Comparison of ENCODE assay signal across 24 cellular contexts in genomic region chr16:80462902-80463301, GRCh38.
DNase-seq lines count a peak whose midpoint lies in the region; ATAC-seq, FAIRE-seq and TF ChIP-seq lines count a peak whose summit lies in the region.
"Had no signal": no experiment of that assay in that cellular context is flagged by ENCODE, and none has a peak within 500 bp of the region (broad histone marks: within the 10 kb centered on the region; RNA-seq: fewer than 3 reads in every experiment).

No MANE protein-coding gene starts in this region.

- CTCF ChIA-PET in HepG2 (lab: Yijun Ruan, JAX; ENCODE audit: low intra/inter-chr PET ratio, low total read pairs): no interaction called here

- H3K4me1 ChIP-seq in HepG2 (ENCODE audit: insufficient read depth, low read length): peaks cover 38% of the 10 kb centered on the region
- no peaks in the 10 kb centered on the region for H3K4me1 ChIP-seq in lower lobe of right lung
- H3K4me1 ChIP-seq: BE2C had no signal

- H3K9me3 ChIP-seq in HepG2 (ENCODE audit: low read length): no peaks in the 10 kb centered on the region
- no peaks in the 10 kb centered on the region for H3K9me3 ChIP-seq in lower lobe of right lung
- H3K9me3 ChIP-seq: BE2C had no signal

- TF ChIP-seq CTCF in HepG2 (CRISPR knock-in tag; IDR thresholded peaks at IDR 0.05): no peak
- TF ChIP-seq CTCF in progenitor cell of endocrine pancreas (IDR thresholded peaks at IDR 0.05; ENCODE audit: unreplicated experiment): no peak
- no peak for TF ChIP-seq CTCF in lower lobe of right lung (IDR thresholded peaks at IDR 0.05)

- no peaks in the 10 kb centered on the region for H3K36me3 Mint-ChIP-seq in progenitor cell of endocrine pancreas (ENCODE audit: insufficient read depth)
- H3K36me3 Mint-ChIP-seq: CD14-positive monocyte; CD8-positive, alpha-beta memory T cell had no signal

- H3K9ac ChIP-seq in HepG2 (ENCODE audit: insufficient read depth, low read depth, low read length): no peak overlapping the region

- TF ChIP-seq POLR2A in HepG2 (IDR thresholded peaks at IDR 0.05; ENCODE audit: insufficient read depth in 1 of 2, low read depth in 2 of 2, low read length in 2 of 2): no peak

- in situ Hi-C loops in HepG2 (cut with HindIII; ENCODE audit: extremely low pct_ligation_motif_present, low pct_unique_long_range_greater_than_20kb): no loop called here

- H3K27me3 ChIP-seq in HepG2 (ENCODE audit: control insufficient read depth in 1 of 2, insufficient read depth in 2 of 2, low read length in 2 of 2): peaks cover 0 to 28% of the 10 kb centered on the region in 2 experiments; a peak in 4 of 5 replicates
- H3K27me3 ChIP-seq in lower lobe of right lung (ENCODE audit: low read depth): no peaks in the 10 kb centered on the region
- H3K27me3 ChIP-seq: BE2C had no signal

- H3K4me1 Mint-ChIP-seq in progenitor cell of endocrine pancreas (ENCODE audit: low read depth): peaks cover 24% of the 10 kb centered on the region
- H3K4me1 Mint-ChIP-seq: CD14-positive monocyte had no signal

- no peaks in the 10 kb centered on the region for H4K20me1 ChIP-seq in HepG2 (ENCODE audit: insufficient read depth, low read length)

- POLR2A ChIA-PET in HepG2 (lab: Yijun Ruan, JAX): no interaction called here

- WGBS in HepG2 (ENCODE audit: low lambda C conversion rate): under 1% methylated on average over 7 of the region's 7 CpGs

- FAIRE-seq in HepG2 (lab: Jason Lieb, UNC): peak; percentile 72
- FAIRE-seq: G401.6, H1, RCC 7860 had no signal

- no peak overlapping the region for H2AFZ ChIP-seq in HepG2 (ENCODE audit: low read length)

- H3K4me2 ChIP-seq in HepG2 (ENCODE audit: low read depth, low read length): peak overlapping the region; percentile 34; the same call in 1 of the 2 replicates

- no TSS peak for BruUV-seq in HepG2 (replicated peaks; lab: Mats Ljungman, UMichigan)

- H3K27ac Mint-ChIP-seq in progenitor cell of endocrine pancreas: peak overlapping the region; percentile 5
- H3K27ac Mint-ChIP-seq: CD14-positive monocyte; CD8-positive, alpha-beta memory T cell had no signal

- TF ChIP-seq EP300 in HepG2 (IDR thresholded peaks at IDR 0.05; ENCODE audit: low read depth in 2 of 2, low read length in 2 of 2): peak in 1 of 2 experiments; percentile 32; a peak in 1 of 4 replicates
- no peak for TF ChIP-seq EP300 in HepG2 (CRISPR knock-in tag; IDR thresholded peaks at IDR 0.05; ENCODE audit: borderline replicate concordance)

- peaks cover 7% of the 10 kb centered on the region for H3K27me3 Mint-ChIP-seq in progenitor cell of endocrine pancreas

- H3K4me3 Mint-ChIP-seq in progenitor cell of endocrine pancreas (ENCODE audit: low read depth): no peak overlapping the region
- H3K4me3 Mint-ChIP-seq: CD14-positive monocyte; CD8-positive, alpha-beta memory T cell had no signal

- no peaks in the 10 kb centered on the region for H3K9me3 Mint-ChIP-seq in progenitor cell of endocrine pancreas (ENCODE audit: low read depth)
- H3K9me3 Mint-ChIP-seq: CD14-positive monocyte; CD8-positive, alpha-beta memory T cell had no signal

- no peak for TF ChIP-seq RAD21 in HepG2 (CRISPR knock-in tag; IDR thresholded peaks at IDR 0.05)

- H3K79me2 ChIP-seq in HepG2 (ENCODE audit: insufficient read depth, low read length): no peaks in the 10 kb centered on the region

- H3K27ac ChIP-seq in HepG2 (ENCODE audit: extremely low read length, insufficient read depth, low read length) (no peak overlapping the region), lower lobe of right lung (no peak overlapping the region)
- H3K27ac ChIP-seq: SK-N-MC had no signal

- DNase-seq in COLO668 (lab: John Stamatoyannopoulos, UW; ENCODE audit: unreplicated experiment) (peak; percentile 11), HuH-7.5 (ENCODE audit: low spot score) (peak; percentile 27), HepG2 (ENCODE audit: low spot score) (peak; percentile 29), progenitor cell of endocrine pancreas (ENCODE audit: low spot score, unreplicated experiment) (no peak), lower lobe of right lung (no peak), NCI-H2171 (lab: John Stamatoyannopoulos, UW) (no peak), superior temporal gyrus (ENCODE audit: extremely low spot score) (no peak)
- DNase-seq in effector CD8-positive, alpha-beta T cell (lab: John Stamatoyannopoulos, UW): no peak
- DNase-seq: 8988T; ACHN; BE2C; CD8-positive, alpha-beta memory T cell; NCI-H1048; NCI-H1694; NCI-H2029 treated with DMSO at 0.1 percent for 48 hours; NCI-H2227 treated with DMSO at 0.1 percent for 48 hours; NCI-H774; SIG-M5 had no signal

- H3K4me3 ChIP-seq in HepG2 (replicated peaks in 1 of 3; ENCODE audit: insufficient read depth in 1 of 3, low read depth in 2 of 3, low read length in 3 of 3) (no peak overlapping the region), lower lobe of right lung (no peak overlapping the region)
- H3K4me3 ChIP-seq: SK-N-MC had no signal

- intact Hi-C loops in HepG2 (cut with micrococcal nuclease; ENCODE audit: unreplicated experiment) (loop anchor here (10.0 kb wide), 1 partner anchor 368 kb away; no protein-coding TSS in a partner anchor), lower lobe of right lung (cut with DNase I) (no loop called here)

- ATAC-seq in HepG2 (peak; percentile 44), lower lobe of right lung (no peak)
- ATAC-seq: HCT116 had no signal

- H3K36me3 ChIP-seq in HepG2 (replicated peaks in 1 of 2; ENCODE audit: control insufficient read depth in 1 of 2, insufficient read depth in 2 of 2, low read length in 2 of 2): no peaks in the 10 kb centered on the region
- no peaks in the 10 kb centered on the region for H3K36me3 ChIP-seq in lower lobe of right lung
- H3K36me3 ChIP-seq: BE2C had no signal

TF ChIP-seq in HepG2, 621 proteins besides CTCF, POLR2A, EP300 and RAD21 (continues in another document):
- TF ChIP-seq, protein P1, sequence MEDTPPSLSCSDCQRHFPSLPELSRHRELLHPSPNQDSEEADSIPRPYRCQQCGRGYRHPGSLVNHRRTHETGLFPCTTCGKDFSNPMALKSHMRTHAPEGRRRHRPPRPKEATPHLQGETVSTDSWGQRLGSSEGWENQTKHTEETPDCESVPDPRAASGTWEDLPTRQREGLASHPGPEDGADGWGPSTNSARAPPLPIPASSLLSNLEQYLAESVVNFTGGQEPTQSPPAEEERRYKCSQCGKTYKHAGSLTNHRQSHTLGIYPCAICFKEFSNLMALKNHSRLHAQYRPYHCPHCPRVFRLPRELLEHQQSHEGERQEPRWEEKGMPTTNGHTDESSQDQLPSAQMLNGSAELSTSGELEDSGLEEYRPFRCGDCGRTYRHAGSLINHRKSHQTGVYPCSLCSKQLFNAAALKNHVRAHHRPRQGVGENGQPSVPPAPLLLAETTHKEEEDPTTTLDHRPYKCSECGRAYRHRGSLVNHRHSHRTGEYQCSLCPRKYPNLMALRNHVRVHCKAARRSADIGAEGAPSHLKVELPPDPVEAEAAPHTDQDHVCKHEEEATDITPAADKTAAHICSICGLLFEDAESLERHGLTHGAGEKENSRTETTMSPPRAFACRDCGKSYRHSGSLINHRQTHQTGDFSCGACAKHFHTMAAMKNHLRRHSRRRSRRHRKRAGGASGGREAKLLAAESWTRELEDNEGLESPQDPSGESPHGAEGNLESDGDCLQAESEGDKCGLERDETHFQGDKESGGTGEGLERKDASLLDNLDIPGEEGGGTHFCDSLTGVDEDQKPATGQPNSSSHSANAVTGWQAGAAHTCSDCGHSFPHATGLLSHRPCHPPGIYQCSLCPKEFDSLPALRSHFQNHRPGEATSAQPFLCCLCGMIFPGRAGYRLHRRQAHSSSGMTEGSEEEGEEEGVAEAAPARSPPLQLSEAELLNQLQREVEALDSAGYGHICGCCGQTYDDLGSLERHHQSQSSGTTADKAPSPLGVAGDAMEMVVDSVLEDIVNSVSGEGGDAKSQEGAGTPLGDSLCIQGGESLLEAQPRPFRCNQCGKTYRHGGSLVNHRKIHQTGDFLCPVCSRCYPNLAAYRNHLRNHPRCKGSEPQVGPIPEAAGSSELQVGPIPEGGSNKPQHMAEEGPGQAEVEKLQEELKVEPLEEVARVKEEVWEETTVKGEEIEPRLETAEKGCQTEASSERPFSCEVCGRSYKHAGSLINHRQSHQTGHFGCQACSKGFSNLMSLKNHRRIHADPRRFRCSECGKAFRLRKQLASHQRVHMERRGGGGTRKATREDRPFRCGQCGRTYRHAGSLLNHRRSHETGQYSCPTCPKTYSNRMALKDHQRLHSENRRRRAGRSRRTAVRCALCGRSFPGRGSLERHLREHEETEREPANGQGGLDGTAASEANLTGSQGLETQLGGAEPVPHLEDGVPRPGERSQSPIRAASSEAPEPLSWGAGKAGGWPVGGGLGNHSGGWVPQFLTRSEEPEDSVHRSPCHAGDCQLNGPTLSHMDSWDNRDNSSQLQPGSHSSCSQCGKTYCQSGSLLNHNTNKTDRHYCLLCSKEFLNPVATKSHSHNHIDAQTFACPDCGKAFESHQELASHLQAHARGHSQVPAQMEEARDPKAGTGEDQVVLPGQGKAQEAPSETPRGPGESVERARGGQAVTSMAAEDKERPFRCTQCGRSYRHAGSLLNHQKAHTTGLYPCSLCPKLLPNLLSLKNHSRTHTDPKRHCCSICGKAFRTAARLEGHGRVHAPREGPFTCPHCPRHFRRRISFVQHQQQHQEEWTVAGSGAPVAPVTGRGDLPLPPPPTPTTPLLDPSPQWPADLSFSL (CRISPR knock-in tag; IDR thresholded peaks at IDR 0.05): no peak
- TF ChIP-seq ZNF230 (CRISPR knock-in tag; IDR thresholded peaks at IDR 0.05) (no peak), TCF7 (IDR thresholded peaks at IDR 0.05; ENCODE audit: low read depth) (peak; percentile 21; the same call in 1 of the 2 replicates), FOXJ3 (CRISPR knock-in tag; IDR thresholded peaks at IDR 0.05; ENCODE audit: borderline replicate concordance) (peak; percentile 19; the same call in 1 of the 2 replicates), TBX2 (CRISPR knock-in tag; IDR thresholded peaks at IDR 0.05; ENCODE audit: borderline replicate concordance) (peak; percentile 70), FOXA3 (CRISPR knock-in tag; IDR thresholded peaks at IDR 0.05) (0 out of 2 replicates have a peak, but pooled peaks have one; percentile 29), BCL6 (CRISPR knock-in tag; IDR thresholded peaks at IDR 0.05) (peak; percentile 47; the same call in 1 of the 2 replicates)
- TF ChIP-seq, protein P2, sequence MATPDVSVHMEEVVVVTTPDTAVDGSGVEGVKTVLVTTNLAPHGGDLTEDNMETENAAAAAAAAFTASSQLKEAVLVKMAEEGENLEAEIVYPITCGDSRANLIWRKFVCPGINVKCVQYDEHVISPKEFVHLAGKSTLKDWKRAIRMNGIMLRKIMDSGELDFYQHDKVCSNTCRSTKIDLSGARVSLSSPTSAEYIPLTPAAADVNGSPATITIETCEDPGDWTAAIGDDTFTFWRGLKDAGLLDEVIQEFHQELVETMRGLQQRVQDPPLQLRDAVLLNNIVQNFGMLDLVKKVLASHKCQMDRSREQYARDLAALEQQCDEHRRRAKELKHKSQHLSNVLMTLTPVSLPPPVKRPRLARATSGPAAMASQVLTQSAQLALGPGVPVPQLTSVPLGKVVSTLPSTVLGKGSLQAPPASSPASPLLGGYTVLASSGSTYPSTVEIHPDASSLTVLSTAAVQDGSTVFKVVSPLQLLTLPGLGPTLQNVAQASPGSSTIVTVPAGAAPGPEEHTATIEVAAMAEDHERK (CRISPR knock-in tag; IDR thresholded peaks at IDR 0.05; ENCODE audit: low read depth): no peak

Comparison
In these comparisons a context has a peak if more than half of its experiments do, and no peak if none do; other contexts are left out.
1. DNase-seq: peak in COLO668 (single experiment), HuH-7.5 (single experiment) and HepG2 (single experiment); none in progenitor cell of endocrine pancreas (single experiment), effector CD8-positive, alpha-beta T cell (single experiment), lower lobe of right lung (single experiment), NCI-H2171 (single experiment) and superior temporal gyrus (single experiment).